ENCODE assay signal across 17 cellular contexts in the genomic region with DNA sequence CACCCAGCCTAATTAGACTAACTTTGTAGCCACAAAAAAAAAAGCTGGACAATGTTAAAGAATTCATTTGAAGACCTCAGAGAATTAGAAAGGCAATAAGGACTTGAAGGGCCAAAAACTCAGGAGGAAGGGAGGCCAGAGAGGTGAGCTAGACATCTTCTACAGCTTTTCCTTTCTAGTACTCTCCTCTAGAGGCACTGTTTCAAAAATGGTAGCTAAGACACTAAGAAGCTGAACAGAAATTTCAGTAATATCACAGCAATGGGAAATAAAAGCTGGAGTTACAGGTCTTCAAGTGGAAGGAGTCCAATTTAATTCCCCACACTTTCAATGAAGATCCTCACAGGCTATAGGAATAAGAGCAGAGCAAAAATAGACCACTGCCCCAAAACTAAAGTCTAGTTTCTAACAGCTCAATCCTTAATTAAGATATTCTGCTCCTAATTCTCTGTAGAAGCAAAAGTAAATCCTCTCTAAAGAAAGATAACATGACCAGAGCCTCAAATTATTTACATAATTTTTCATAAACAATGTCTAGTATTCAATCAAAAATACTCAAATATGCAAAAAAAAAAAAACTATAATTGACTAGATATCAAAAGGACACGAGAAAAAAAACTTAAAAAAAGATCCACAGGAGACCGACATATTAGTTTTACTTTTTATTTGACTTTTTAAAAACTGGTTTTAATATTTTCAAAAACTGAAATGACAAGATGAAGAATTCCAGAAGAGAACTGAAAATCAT.
DNase-seq lines count a peak whose midpoint lies in the region; ATAC-seq, FAIRE-seq and TF ChIP-seq lines count a peak whose summit lies in the region.
"Had no signal": no experiment of that assay in that cellular context is flagged by ENCODE, and none has a peak within 500 bp of the region (broad histone marks: within the 10 kb centered on the region; RNA-seq: fewer than 3 reads in every experiment).

No MANE protein-coding gene starts in this region.

- intact Hi-C loops in Caco-2 (cut with micrococcal nuclease; ENCODE audit: unreplicated experiment) (no loop called here), heart right ventricle (cut with DNase I) (no loop called here)

- WGBS in H9 (ENCODE audit: extremely low coverage, insufficient read length, low lambda C conversion rate): no CpG with 5 or more reads among the region's 2 CpGs
- WGBS in heart right ventricle, 2 donors: 98 to 99% methylated on average over 2 of the region's 2 CpGs

- no peak for ATAC-seq in heart right ventricle
- ATAC-seq: activated CD8-positive, alpha-beta T cell treated with anti-CD3 and anti-CD28 coated beads for 36 hours; left ventricle myocardium superior; stimulated activated naive CD8-positive, alpha-beta T cell treated with anti-CD3 and anti-CD28 coated beads, Interleukin-15, Interleukin-2, amounts not matched to agents 100 U/mL and 50 U/mL, for 24 hours had no signal

- H3K27ac ChIP-seq in H9 (ENCODE audit: insufficient read length, low read depth, low read length) (no peak overlapping the region), heart right ventricle (no peak overlapping the region)
- H3K27ac ChIP-seq: colonic mucosa had no signal

- no peak overlapping the region for H3K14ac ChIP-seq in H9 (ENCODE audit: insufficient read depth, low read length)

- no peak overlapping the region for H2BK12ac ChIP-seq in H9 (ENCODE audit: insufficient read length, low read depth, low read length)

- CTCF ChIA-PET in Caco-2 (lab: Charles Lee): interaction anchor here (0.8 to 1.4 kb wide), 2 partner anchors 19 to 64 kb away, joined by 5 read pairs; a partner anchor contains a TSS

- H2BK5ac ChIP-seq in H9 (ENCODE audit: insufficient read length, low read length): no peak overlapping the region

- H3K27me3 Mint-ChIP-seq in Caco-2 (ENCODE audit: insufficient read depth, unreplicated experiment) (no peaks in the 10 kb centered on the region), H9 (ENCODE audit: low read depth) (no peaks in the 10 kb centered on the region)
- H3K27me3 Mint-ChIP-seq: activated CD8-positive, alpha-beta T cell treated with anti-CD3 and anti-CD28 coated beads for 36 hours had no signal

- no peaks in the 10 kb centered on the region for H3K79me2 ChIP-seq in H9 (ENCODE audit: insufficient read depth, low read length)

- FAIRE-seq in TTC549 (lab: Jason Lieb, UNC): peak; percentile 11

- H3K4ac ChIP-seq in H9 (ENCODE audit: low read depth, low read length): no peak overlapping the region

- no peak overlapping the region for H4K8ac ChIP-seq in H9 (replicated peaks; ENCODE audit: insufficient read length, low read depth, low read length)

- no peak overlapping the region for H3K56ac ChIP-seq in H9 (ENCODE audit: insufficient read length, low read depth, low read length)

- no peak overlapping the region for H2AK5ac ChIP-seq in H9 (ENCODE audit: insufficient read length, low read length)

- no peak overlapping the region for H3K18ac ChIP-seq in H9 (ENCODE audit: insufficient read length, low read depth, low read length)

- H3K4me3 ChIP-seq in Caco-2 (ENCODE audit: low read depth, low read length): no peak overlapping the region
- no peak overlapping the region for H3K4me3 ChIP-seq in heart right ventricle
- H3K4me3 ChIP-seq: colonic mucosa had no signal

- H2BK120ac ChIP-seq in H9 (ENCODE audit: low read depth, low read length, poor library complexity, severe bottlenecking): no peak overlapping the region

- DNase-seq in Caco-2 (peak in 1 of 2 experiments; percentile 2), H9 (no peak), iPS-NIHi7 (ENCODE audit: extremely low spot score) (peak; percentile 30), NCI-H345 treated with DMSO at 0.1 percent for 48 hours (lab: John Stamatoyannopoulos, UW; ENCODE audit: unreplicated experiment) (no peak), COR-L47 (lab: John Stamatoyannopoulos, UW) (no peak), heart right ventricle (no peak)
- no peak for DNase-seq in effector CD4-positive, alpha-beta T cell
- DNase-seq: activated CD8-positive, alpha-beta T cell treated with anti-CD3 and anti-CD28 coated beads for 36 hours; activated naive CD4-positive, alpha-beta T cell treated with anti-CD3 and anti-CD28 coated beads for 36 hours; colonic mucosa; foreskin melanocyte; left ventricle myocardium superior; MV-4-11; NCI-H526 treated with DMSO at 0.1 percent for 48 hours; stimulated activated naive CD8-positive, alpha-beta T cell treated with anti-CD3 and anti-CD28 coated beads, Interleukin-15, Interleukin-2, amounts not matched to agents 100 U/mL and 50 U/mL, for 24 hours; T-helper 2 cell had no signal

- no peak overlapping the region for H2BK20ac ChIP-seq in H9 (ENCODE audit: low read depth, low read length, poor library complexity, severe bottlenecking)

- H3K4me1 Mint-ChIP-seq in Caco-2 (ENCODE audit: low read depth, unreplicated experiment): no peaks in the 10 kb centered on the region
- no peaks in the 10 kb centered on the region for H3K4me1 Mint-ChIP-seq in H9

- H4K5ac ChIP-seq in H9 (ENCODE audit: insufficient read length, low read depth, low read length): no peak overlapping the region

- POLR2A ChIA-PET in Caco-2 (lab: Charles Lee): no interaction called here

- no peaks in the 10 kb centered on the region for H3K23me2 ChIP-seq in H9 (ENCODE audit: insufficient read length, low read depth, low read length, poor library complexity, severe bottlenecking)

- no peaks in the 10 kb centered on the region for H4K20me1 ChIP-seq in H9 (ENCODE audit: control insufficient read depth, insufficient read depth, insufficient read length)

- H3K27ac Mint-ChIP-seq in Caco-2 (ENCODE audit: unreplicated experiment): no peak overlapping the region
- H3K27ac Mint-ChIP-seq in H9: no peak overlapping the region
- H3K27ac Mint-ChIP-seq: activated CD8-positive, alpha-beta T cell treated with anti-CD3 and anti-CD28 coated beads for 36 hours; activated naive CD4-positive, alpha-beta T cell treated with anti-CD3 and anti-CD28 coated beads for 36 hours had no signal

- H3K27me3 ChIP-seq in Caco-2 (replicated peaks; ENCODE audit: control insufficient read depth, insufficient read depth, low read length): no peaks in the 10 kb centered on the region
- no peaks in the 10 kb centered on the region for H3K27me3 ChIP-seq in H9 (ENCODE audit: insufficient read depth, low read length)
- no peaks in the 10 kb centered on the region for H3K27me3 ChIP-seq in heart right ventricle
- H3K27me3 ChIP-seq: colonic mucosa had no signal

- H3K9ac ChIP-seq in H9 (ENCODE audit: extremely low read depth, insufficient read length, low read length): no peak overlapping the region

- no peak overlapping the region for H3K4me2 ChIP-seq in H9 (ENCODE audit: insufficient read depth, insufficient read length, low read length)

- no peak overlapping the region for H4K91ac ChIP-seq in H9 (ENCODE audit: insufficient read length, low read depth, low read length)

- no peak overlapping the region for H2AFZ ChIP-seq in H9 (ENCODE audit: low read length)

- H3K9me3 ChIP-seq in Caco-2 (no peaks in the 10 kb centered on the region), H9 (ENCODE audit: control insufficient read depth, low read depth, low read length) (no peaks in the 10 kb centered on the region), heart right ventricle (no peaks in the 10 kb centered on the region)
- H3K9me3 ChIP-seq: colonic mucosa had no signal

- H3K23ac ChIP-seq in H9 (ENCODE audit: insufficient read length, low read depth, low read length): no peak overlapping the region

- no peak overlapping the region for H3K4me3 Mint-ChIP-seq in Caco-2 (ENCODE audit: unreplicated experiment)
- no peak overlapping the region for H3K4me3 Mint-ChIP-seq in H9
- H3K4me3 Mint-ChIP-seq: activated CD8-positive, alpha-beta T cell treated with anti-CD3 and anti-CD28 coated beads for 36 hours; activated naive CD4-positive, alpha-beta T cell treated with anti-CD3 and anti-CD28 coated beads for 36 hours had no signal

- TF ChIP-seq CTCF in Caco-2 (IDR thresholded peaks at IDR 0.05; ENCODE audit: insufficient read depth in 1 of 2, low read depth in 1 of 2, low read length in 1 of 2, severe bottlenecking in 1 of 2, unreplicated experiment in 1 of 2) (peak; percentile 23 to 28), H9 (conservative IDR thresholded peaks at IDR 0.05) (peak; percentile 62), heart right ventricle (IDR thresholded peaks at IDR 0.05) (no peak)

- no TSS peak for BruUV-seq in Caco-2 (replicated peaks; lab: Mats Ljungman, UMichigan)

- no peaks in the 10 kb centered on the region for H3K9me3 Mint-ChIP-seq in Caco-2 (ENCODE audit: unreplicated experiment)
- no peaks in the 10 kb centered on the region for H3K9me3 Mint-ChIP-seq in H9
- H3K9me3 Mint-ChIP-seq: activated CD8-positive, alpha-beta T cell treated with anti-CD3 and anti-CD28 coated beads for 36 hours had no signal

- no peaks in the 10 kb centered on the region for H3K4me1 ChIP-seq in Caco-2
- no peaks in the 10 kb centered on the region; the same call in 1 of the 2 replicates for H3K4me1 ChIP-seq in H9 (ENCODE audit: insufficient read depth, low read length)
- H3K4me1 ChIP-seq in heart right ventricle: no peaks in the 10 kb centered on the region
- H3K4me1 ChIP-seq: colonic mucosa had no signal

- H2BK15ac ChIP-seq in H9 (ENCODE audit: low read depth, low read length): no peak overlapping the region

- H3K36me3 Mint-ChIP-seq in Caco-2 (ENCODE audit: insufficient read depth, unreplicated experiment) (peaks cover 18% of the 10 kb centered on the region), H9 (ENCODE audit: insufficient read depth in 1 of 3, low read depth in 3 of 3) (peaks cover 8 to 19% (median 9%) of the 10 kb centered on the region in 3 experiments; a peak in 6 of 7 replicates)

- H3K36me3 ChIP-seq in Caco-2 (ENCODE audit: control insufficient read depth, insufficient read depth, low read length) (no peaks in the 10 kb centered on the region), heart right ventricle (peaks cover 0 to 29% (median 0%) of the 10 kb centered on the region in 9 donors)
- H3K36me3 ChIP-seq: colonic mucosa had no signal

- no peaks in the 10 kb centered on the region for H3K79me1 ChIP-seq in H9 (ENCODE audit: insufficient read depth, low read depth, low read length, poor library complexity, severe bottlenecking)

- H3T11ph ChIP-seq in H9 (ENCODE audit: low read length): no peak overlapping the region

Comparison
In these comparisons a context has a peak if more than half of its experiments do, and no peak if none do; other contexts are left out.
1. CTCF ChIP-seq: peak in Caco-2 (2 of 2) and H9 (single experiment); none in heart right ventricle (0 of 9).